ENCODE assay signal across 24 cellular contexts in genomic region chr16:47726031-47726675, GRCh38.
A peak's percentile ranks its signal among the peaks of the same experiment; 100 is the strongest.
DNase-seq lines count a peak whose midpoint lies in the region; ATAC-seq and TF ChIP-seq lines count a peak whose summit lies in the region.
"Had no signal": no experiment of that assay in that cellular context is flagged by ENCODE, and none has a peak within 500 bp of the region (broad histone marks: within the 10 kb centered on the region; RNA-seq: fewer than 3 reads in every experiment).

No MANE protein-coding gene starts in this region.

- H3K27ac Mint-ChIP-seq in WTC11 (no peak overlapping the region), memory B cell (peak overlapping the region; percentile 25)
- H3K27ac Mint-ChIP-seq: CD4-positive, alpha-beta memory T cell had no signal

- no peak for TF ChIP-seq CTCF in WTC11 (IDR thresholded peaks at IDR 0.05)
- TF ChIP-seq CTCF in choroid plexus epithelial cell (conservative IDR thresholded peaks at IDR 0.05; ENCODE audit: low read depth, low read length), result no peak

- POLR2A ChIA-PET in WTC11 (lab: Charles Lee), result no interaction called here

- H3K36me3 Mint-ChIP-seq in WTC11 (no peaks in the 10 kb centered on the region), memory B cell (no peaks in the 10 kb centered on the region)
- H3K36me3 Mint-ChIP-seq: CD4-positive, alpha-beta memory T cell had no signal

- CTCF ChIA-PET in WTC11 (lab: Charles Lee), result no interaction called here

- H3K4me3 Mint-ChIP-seq in WTC11 (no peak overlapping the region), memory B cell (no peak overlapping the region)
- H3K4me3 Mint-ChIP-seq: CD4-positive, alpha-beta memory T cell had no signal

- ATAC-seq in WTC11, result no peak
- ATAC-seq in memory B cell (ENCODE audit: low read depth), result no peak
- no peak for ATAC-seq in GM21825 (IDR thresholded peaks at IDR 0.05; ENCODE audit: unreplicated experiment)
- ATAC-seq: A549, GM12878 had no signal

- H3K4me1 Mint-ChIP-seq in WTC11 (peaks cover under 1% of the 10 kb centered on the region), memory B cell (peaks cover 16% of the 10 kb centered on the region)

- no peak overlapping the region for H3K4me3 ChIP-seq in choroid plexus epithelial cell (ENCODE audit: low read depth, low read length)
- H3K4me3 ChIP-seq: A549; BLaER1 treated with 17β-estradiol and CSF1 and Interleukin-3, amounts not matched to agents 10 nM and 100 nM; GM12878; Peyer's patch; SK-N-MC had no signal

- H3K27me3 Mint-ChIP-seq in WTC11 (ENCODE audit: low read depth) (no peaks in the 10 kb centered on the region; the same call in 1 of the 2 replicates), memory B cell (peaks cover 1% of the 10 kb centered on the region)

- DNase-seq in ELF-1 (ENCODE audit: low read depth, low spot score) (peak; percentile 30), WTC11 (ENCODE audit: low spot score) (no peak), choroid plexus epithelial cell (ENCODE audit: low read depth) (peak; percentile 81), memory B cell (ENCODE audit: low spot score in 2 of 2) (no peak), ecto neural progenitor cell (ENCODE audit: low spot score) (no peak)
- no peak for DNase-seq in activated T-cell treated with anti-CD3 and anti-CD28 coated beads, Interleukin-2, amount 50 U/mL, for 1 hour
- DNase-seq: AML-193; CD4-positive, alpha-beta memory T cell; COR-L47; GDM1; HCEC 1CT; Kasumi-1; MV-4-11; NCI-H2029; NCI-H2227 treated with DMSO at 0.1 percent for 48 hours; NCI-H526 treated with DMSO at 0.1 percent for 48 hours; OCI-M1; Peyer's patch; SHP77 treated with DMSO at 0.1 percent for 48 hours had no signal

- H3K9me3 Mint-ChIP-seq in WTC11 (no peaks in the 10 kb centered on the region), memory B cell (no peaks in the 10 kb centered on the region)
- H3K9me3 Mint-ChIP-seq: CD4-positive, alpha-beta memory T cell had no signal

TF ChIP-seq in WTC11, 78 proteins besides CTCF, POLR2A, EP300 and RAD21:
- no peak for TF ChIP-seq ZBTB43 (CRISPR knock-in tag; IDR thresholded peaks at IDR 0.05)
- TF ChIP-seq GABPB1 (CRISPR knock-in tag; IDR thresholded peaks at IDR 0.05), result peak; percentile 96

Comparison
In these comparisons a context has a peak if more than half of its experiments do, and no peak if none do; other contexts are left out.
1. DNase-seq: peak in ELF-1 (single experiment) and choroid plexus epithelial cell (single experiment); none in WTC11 (single experiment), memory B cell (0 of 2), ecto neural progenitor cell (single experiment) and activated T-cell treated with anti-CD3 and anti-CD28 coated beads, Interleukin-2, amount 50 U/mL, for 1 hour (single experiment).